Comparison of ENCODE assay signal across 1 cellular context in the genomic region with DNA sequence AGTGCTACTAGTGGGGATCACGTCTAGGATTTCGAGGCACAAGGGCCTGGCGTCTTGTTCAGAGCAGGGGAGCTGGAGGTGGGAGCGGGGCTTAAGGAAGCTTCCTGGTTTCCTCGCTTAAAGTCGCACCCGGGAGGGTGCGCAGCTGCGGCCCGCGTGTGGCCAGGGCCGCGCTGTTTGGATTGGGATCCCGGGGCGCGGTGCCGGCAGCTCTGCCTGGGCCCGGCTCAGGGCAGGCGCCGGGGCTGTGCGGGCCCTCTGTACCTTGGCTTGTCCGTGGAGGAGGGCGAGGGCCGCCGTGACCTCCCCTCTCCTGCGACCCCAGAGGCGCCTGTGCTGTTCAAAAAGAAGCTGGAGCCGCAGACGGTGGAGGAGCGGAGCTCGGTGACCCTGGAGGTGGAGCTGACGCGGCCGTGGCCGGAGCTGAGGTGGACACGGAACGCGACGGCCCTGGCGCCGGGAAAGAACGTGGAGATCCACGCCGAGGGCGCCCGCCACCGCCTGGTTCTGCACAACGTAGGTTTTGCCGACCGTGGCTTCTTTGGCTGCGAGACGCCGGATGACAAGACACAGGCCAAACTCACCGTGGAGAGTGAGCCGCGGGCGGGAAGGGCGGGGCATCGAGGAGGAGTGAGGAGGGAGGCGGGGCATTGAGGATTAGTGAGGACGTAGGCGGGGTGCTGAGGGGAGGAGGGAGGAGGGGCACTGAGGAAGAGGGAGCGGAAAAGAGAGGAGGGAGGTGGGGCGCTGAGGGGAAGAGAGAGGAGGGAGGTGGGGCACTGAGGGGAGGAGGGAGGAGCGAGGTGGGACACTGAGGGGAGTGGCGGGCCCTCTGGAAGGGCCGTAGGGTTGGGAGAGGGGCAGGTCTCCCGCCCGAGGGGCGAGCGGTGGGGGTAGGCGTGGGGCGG.
TF ChIP-seq lines count a peak whose summit lies in the region.

No MANE protein-coding gene starts in this region.

TF ChIP-seq in K562, 482 proteins besides CTCF, POLR2A, EP300 and RAD21 (continued from another document and continues in another):
- TF ChIP-seq, protein P1, sequence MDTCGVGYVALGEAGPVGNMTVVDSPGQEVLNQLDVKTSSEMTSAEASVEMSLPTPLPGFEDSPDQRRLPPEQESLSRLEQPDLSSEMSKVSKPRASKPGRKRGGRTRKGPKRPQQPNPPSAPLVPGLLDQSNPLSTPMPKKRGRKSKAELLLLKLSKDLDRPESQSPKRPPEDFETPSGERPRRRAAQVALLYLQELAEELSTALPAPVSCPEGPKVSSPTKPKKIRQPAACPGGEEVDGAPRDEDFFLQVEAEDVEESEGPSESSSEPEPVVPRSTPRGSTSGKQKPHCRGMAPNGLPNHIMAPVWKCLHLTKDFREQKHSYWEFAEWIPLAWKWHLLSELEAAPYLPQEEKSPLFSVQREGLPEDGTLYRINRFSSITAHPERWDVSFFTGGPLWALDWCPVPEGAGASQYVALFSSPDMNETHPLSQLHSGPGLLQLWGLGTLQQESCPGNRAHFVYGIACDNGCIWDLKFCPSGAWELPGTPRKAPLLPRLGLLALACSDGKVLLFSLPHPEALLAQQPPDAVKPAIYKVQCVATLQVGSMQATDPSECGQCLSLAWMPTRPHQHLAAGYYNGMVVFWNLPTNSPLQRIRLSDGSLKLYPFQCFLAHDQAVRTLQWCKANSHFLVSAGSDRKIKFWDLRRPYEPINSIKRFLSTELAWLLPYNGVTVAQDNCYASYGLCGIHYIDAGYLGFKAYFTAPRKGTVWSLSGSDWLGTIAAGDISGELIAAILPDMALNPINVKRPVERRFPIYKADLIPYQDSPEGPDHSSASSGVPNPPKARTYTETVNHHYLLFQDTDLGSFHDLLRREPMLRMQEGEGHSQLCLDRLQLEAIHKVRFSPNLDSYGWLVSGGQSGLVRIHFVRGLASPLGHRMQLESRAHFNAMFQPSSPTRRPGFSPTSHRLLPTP (IDR thresholded peaks at IDR 0.05; ENCODE audit: borderline replicate concordance, extremely low read depth, insufficient read length) = no peak
- TF ChIP-seq TGIF2 (CRISPR knock-in tag; IDR thresholded peaks at IDR 0.05) (no peak), NFIX (CRISPR knock-in tag; IDR thresholded peaks at IDR 0.05; ENCODE audit: low read depth) (no peak), MAZ (CRISPR knock-in tag; conservative IDR thresholded peaks at IDR 0.05 in 1 of 2, IDR thresholded peaks at IDR 0.05 in 1 of 2) (peak; percentile 73 to 92; a peak in 2 of 4 replicates), MYC (IDR thresholded peaks at IDR 0.05; ENCODE audit: low read depth, low read length) (peak; percentile 49), MYC (CRISPR knock-in tag; IDR thresholded peaks at IDR 0.05; ENCODE audit: borderline replicate concordance, low read depth) (no peak), PTBP1 (IDR thresholded peaks at IDR 0.05; ENCODE audit: low read depth, low read length) (no peak), SIN3A (IDR thresholded peaks at IDR 0.05; ENCODE audit: borderline replicate concordance in 2 of 2, control insufficient read depth in 1 of 2, low read depth in 2 of 2, low read length in 2 of 2) (peak in 1 of 2 experiments; percentile 54; a peak in 1 of 4 replicates), SMARCC2 (IDR thresholded peaks at IDR 0.05; ENCODE audit: low read depth) (no peak), JUND (IDR thresholded peaks at IDR 0.05; ENCODE audit: borderline replicate concordance, low read depth, low read length) (peak; percentile 9; the same call in 1 of the 2 replicates), JUND (tag; IDR thresholded peaks at IDR 0.05; ENCODE audit: borderline replicate concordance, low read depth, low read length) (no peak), KDM5B (IDR thresholded peaks at IDR 0.05; ENCODE audit: insufficient replicate concordance, low read depth, low read length) (peak; percentile 58), ATF1 (CRISPR knock-in tag; IDR thresholded peaks at IDR 0.05) (no peak), ATF1 (tag; IDR thresholded peaks at IDR 0.05) (peak; percentile 54; the same call in 1 of the 2 replicates), KDM1A (IDR thresholded peaks at IDR 0.05) (no peak), ZNF57 (CRISPR knock-in tag; IDR thresholded peaks at IDR 0.05) (no peak), GABPA (tag; conservative IDR thresholded peaks at IDR 0.05; ENCODE audit: low read depth) (no peak), HNRNPH1 (optimal IDR thresholded peaks at IDR 0.05; ENCODE audit: low read depth, low read length) (no peak), ZNF263 (CRISPR knock-in tag; IDR thresholded peaks at IDR 0.05; ENCODE audit: borderline replicate concordance) (peak; percentile 97), EZH2 (IDR thresholded peaks at IDR 0.05; ENCODE audit: borderline replicate concordance, low read depth, low read length) (no peak), CEBPB (tag; IDR thresholded peaks at IDR 0.05) (no peak), HEY1 (CRISPR knock-in tag; IDR thresholded peaks at IDR 0.05; ENCODE audit: borderline replicate concordance) (no peak), ZNF445 (CRISPR knock-in tag; IDR thresholded peaks at IDR 0.05; ENCODE audit: low read depth) (no peak), TAF9B (IDR thresholded peaks at IDR 0.05; ENCODE audit: partially characterized antibody) (no peak), LEF1 (IDR thresholded peaks at IDR 0.05) (no peak), ZNF79 (CRISPR knock-in tag; IDR thresholded peaks at IDR 0.05; ENCODE audit: low read depth) (no peak), ZNF165 (CRISPR knock-in tag; IDR thresholded peaks at IDR 0.05; ENCODE audit: borderline replicate concordance) (peak; percentile 55; the same call in 1 of the 2 replicates), HMG20A (CRISPR knock-in tag; conservative IDR thresholded peaks at IDR 0.05) (no peak), NR1H2 (CRISPR knock-in tag; IDR thresholded peaks at IDR 0.05) (no peak), PHF8 (IDR thresholded peaks at IDR 0.05; ENCODE audit: borderline replicate concordance, low read length) (peak; percentile 77; the same call in 1 of the 2 replicates), CBX2 (IDR thresholded peaks at IDR 0.05; ENCODE audit: insufficient read depth, low read length, poor library complexity, severe bottlenecking) (no peak), ETV6 (IDR thresholded peaks at IDR 0.05; ENCODE audit: borderline replicate concordance in 1 of 2, low read depth in 2 of 2, low read length in 1 of 2) (no peak), ETV6 (CRISPR knock-in tag; IDR thresholded peaks at IDR 0.05; ENCODE audit: borderline replicate concordance) (0 out of 2 replicates have a peak, but pooled peaks have one; percentile 27), TAL1 (IDR thresholded peaks at IDR 0.05) (no peak; the same call in 1 of the 2 replicates), U2AF1 (optimal IDR thresholded peaks at IDR 0.05; ENCODE audit: low read depth, low read length) (no peak), ZBTB8A (IDR thresholded peaks at IDR 0.05; ENCODE audit: partially characterized antibody) (no peak), KLF10 (CRISPR knock-in tag; IDR thresholded peaks at IDR 0.05) (no peak), CBX8 (IDR thresholded peaks at IDR 0.05; ENCODE audit: borderline replicate concordance, extremely low read depth, low read depth, low read length, poor library complexity, severe bottlenecking) (no peak), HMG20B (CRISPR knock-in tag; IDR thresholded peaks at IDR 0.05) (no peak), NR2F6 (CRISPR knock-in tag; IDR thresholded peaks at IDR 0.05) (no peak), DIDO1 (tag; IDR thresholded peaks at IDR 0.05; ENCODE audit: low read depth) (no peak), ZNF12 (CRISPR knock-in tag; IDR thresholded peaks at IDR 0.05) (no peak), ZNF785 (CRISPR knock-in tag; IDR thresholded peaks at IDR 0.05) (no peak), HDAC3 (IDR thresholded peaks at IDR 0.05; ENCODE audit: borderline replicate concordance, partially characterized antibody) (no peak), ZNF551 (CRISPR knock-in tag; IDR thresholded peaks at IDR 0.05) (no peak), RCOR1 (IDR thresholded peaks at IDR 0.05; ENCODE audit: borderline replicate concordance in 1 of 2, low read depth in 2 of 2, low read length in 2 of 2) (no peak), TSC22D4 (tag; IDR thresholded peaks at IDR 0.05) (no peak)
- TF ChIP-seq, protein P2, sequence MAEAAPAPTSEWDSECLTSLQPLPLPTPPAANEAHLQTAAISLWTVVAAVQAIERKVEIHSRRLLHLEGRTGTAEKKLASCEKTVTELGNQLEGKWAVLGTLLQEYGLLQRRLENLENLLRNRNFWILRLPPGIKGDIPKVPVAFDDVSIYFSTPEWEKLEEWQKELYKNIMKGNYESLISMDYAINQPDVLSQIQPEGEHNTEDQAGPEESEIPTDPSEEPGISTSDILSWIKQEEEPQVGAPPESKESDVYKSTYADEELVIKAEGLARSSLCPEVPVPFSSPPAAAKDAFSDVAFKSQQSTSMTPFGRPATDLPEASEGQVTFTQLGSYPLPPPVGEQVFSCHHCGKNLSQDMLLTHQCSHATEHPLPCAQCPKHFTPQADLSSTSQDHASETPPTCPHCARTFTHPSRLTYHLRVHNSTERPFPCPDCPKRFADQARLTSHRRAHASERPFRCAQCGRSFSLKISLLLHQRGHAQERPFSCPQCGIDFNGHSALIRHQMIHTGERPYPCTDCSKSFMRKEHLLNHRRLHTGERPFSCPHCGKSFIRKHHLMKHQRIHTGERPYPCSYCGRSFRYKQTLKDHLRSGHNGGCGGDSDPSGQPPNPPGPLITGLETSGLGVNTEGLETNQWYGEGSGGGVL (CRISPR knock-in tag; IDR thresholded peaks at IDR 0.05) = no peak
- TF ChIP-seq, protein P3, sequence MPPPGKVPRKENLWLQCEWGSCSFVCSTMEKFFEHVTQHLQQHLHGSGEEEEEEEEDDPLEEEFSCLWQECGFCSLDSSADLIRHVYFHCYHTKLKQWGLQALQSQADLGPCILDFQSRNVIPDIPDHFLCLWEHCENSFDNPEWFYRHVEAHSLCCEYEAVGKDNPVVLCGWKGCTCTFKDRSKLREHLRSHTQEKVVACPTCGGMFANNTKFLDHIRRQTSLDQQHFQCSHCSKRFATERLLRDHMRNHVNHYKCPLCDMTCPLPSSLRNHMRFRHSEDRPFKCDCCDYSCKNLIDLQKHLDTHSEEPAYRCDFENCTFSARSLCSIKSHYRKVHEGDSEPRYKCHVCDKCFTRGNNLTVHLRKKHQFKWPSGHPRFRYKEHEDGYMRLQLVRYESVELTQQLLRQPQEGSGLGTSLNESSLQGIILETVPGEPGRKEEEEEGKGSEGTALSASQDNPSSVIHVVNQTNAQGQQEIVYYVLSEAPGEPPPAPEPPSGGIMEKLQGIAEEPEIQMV (tag; conservative IDR thresholded peaks at IDR 0.05; ENCODE audit: low read depth) = no peak
- TF ChIP-seq, protein P4, sequence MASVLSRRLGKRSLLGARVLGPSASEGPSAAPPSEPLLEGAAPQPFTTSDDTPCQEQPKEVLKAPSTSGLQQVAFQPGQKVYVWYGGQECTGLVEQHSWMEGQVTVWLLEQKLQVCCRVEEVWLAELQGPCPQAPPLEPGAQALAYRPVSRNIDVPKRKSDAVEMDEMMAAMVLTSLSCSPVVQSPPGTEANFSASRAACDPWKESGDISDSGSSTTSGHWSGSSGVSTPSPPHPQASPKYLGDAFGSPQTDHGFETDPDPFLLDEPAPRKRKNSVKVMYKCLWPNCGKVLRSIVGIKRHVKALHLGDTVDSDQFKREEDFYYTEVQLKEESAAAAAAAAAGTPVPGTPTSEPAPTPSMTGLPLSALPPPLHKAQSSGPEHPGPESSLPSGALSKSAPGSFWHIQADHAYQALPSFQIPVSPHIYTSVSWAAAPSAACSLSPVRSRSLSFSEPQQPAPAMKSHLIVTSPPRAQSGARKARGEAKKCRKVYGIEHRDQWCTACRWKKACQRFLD (CRISPR knock-in tag; IDR thresholded peaks at IDR 0.05) = no peak
- TF ChIP-seq, protein P5, sequence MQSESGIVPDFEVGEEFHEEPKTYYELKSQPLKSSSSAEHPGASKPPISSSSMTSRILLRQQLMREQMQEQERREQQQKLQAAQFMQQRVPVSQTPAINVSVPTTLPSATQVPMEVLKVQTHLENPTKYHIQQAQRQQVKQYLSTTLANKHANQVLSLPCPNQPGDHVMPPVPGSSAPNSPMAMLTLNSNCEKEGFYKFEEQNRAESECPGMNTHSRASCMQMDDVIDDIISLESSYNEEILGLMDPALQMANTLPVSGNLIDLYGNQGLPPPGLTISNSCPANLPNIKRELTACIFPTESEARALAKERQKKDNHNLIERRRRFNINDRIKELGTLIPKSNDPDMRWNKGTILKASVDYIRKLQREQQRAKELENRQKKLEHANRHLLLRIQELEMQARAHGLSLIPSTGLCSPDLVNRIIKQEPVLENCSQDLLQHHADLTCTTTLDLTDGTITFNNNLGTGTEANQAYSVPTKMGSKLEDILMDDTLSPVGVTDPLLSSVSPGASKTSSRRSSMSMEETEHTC (IDR thresholded peaks at IDR 0.05) = no peak
- TF ChIP-seq, protein P6, sequence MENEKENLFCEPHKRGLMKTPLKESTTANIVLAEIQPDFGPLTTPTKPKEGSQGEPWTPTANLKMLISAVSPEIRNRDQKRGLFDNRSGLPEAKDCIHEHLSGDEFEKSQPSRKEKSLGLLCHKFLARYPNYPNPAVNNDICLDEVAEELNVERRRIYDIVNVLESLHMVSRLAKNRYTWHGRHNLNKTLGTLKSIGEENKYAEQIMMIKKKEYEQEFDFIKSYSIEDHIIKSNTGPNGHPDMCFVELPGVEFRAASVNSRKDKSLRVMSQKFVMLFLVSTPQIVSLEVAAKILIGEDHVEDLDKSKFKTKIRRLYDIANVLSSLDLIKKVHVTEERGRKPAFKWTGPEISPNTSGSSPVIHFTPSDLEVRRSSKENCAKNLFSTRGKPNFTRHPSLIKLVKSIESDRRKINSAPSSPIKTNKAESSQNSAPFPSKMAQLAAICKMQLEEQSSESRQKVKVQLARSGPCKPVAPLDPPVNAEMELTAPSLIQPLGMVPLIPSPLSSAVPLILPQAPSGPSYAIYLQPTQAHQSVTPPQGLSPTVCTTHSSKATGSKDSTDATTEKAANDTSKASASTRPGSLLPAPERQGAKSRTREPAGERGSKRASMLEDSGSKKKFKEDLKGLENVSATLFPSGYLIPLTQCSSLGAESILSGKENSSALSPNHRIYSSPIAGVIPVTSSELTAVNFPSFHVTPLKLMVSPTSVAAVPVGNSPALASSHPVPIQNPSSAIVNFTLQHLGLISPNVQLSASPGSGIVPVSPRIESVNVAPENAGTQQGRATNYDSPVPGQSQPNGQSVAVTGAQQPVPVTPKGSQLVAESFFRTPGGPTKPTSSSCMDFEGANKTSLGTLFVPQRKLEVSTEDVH (IDR thresholded peaks at IDR 0.05; ENCODE audit: low read depth, partially characterized antibody) = no peak
- TF ChIP-seq, protein P7, sequence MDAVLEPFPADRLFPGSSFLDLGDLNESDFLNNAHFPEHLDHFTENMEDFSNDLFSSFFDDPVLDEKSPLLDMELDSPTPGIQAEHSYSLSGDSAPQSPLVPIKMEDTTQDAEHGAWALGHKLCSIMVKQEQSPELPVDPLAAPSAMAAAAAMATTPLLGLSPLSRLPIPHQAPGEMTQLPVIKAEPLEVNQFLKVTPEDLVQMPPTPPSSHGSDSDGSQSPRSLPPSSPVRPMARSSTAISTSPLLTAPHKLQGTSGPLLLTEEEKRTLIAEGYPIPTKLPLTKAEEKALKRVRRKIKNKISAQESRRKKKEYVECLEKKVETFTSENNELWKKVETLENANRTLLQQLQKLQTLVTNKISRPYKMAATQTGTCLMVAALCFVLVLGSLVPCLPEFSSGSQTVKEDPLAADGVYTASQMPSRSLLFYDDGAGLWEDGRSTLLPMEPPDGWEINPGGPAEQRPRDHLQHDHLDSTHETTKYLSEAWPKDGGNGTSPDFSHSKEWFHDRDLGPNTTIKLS (IDR thresholded peaks at IDR 0.05; ENCODE audit: borderline replicate concordance, low read depth) = peak; percentile 41; the same call in 1 of the 2 replicates
